1 cellular context compared by ENCODE assay signal in the genomic region with DNA sequence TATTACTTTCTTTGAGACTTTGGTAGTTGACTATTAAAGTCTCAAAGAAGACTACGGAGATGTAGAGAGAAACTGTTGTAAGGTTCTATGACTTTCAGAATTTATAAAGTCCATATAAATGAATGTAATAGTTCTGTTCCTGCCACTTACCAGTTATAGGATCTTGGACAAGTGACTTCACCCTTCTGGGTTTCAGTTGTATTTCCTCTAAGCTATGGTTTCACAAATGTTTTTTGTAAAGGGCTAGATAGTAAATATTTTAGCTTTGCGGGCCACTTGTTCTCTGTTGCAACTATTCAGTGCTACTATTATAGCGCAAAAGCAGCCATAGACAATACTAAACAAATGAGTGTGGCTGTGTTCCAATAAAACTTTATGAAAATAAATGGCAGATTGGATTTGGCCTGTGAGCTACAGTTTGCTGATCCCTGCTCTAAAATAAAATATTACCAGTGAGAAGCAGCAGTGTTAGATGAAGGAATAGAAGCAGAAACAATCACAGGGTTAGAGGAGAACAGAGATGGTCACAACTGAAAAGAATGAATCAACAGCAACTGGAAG.
A peak's percentile ranks its signal among the peaks of the same experiment; 100 is the strongest.
TF ChIP-seq lines count a peak whose summit lies in the region.

No MANE protein-coding gene starts in this region.

TF ChIP-seq in K562, 482 proteins besides CTCF, POLR2A, EP300 and RAD21:
- TF ChIP-seq ZNF76 (CRISPR knock-in tag; IDR thresholded peaks at IDR 0.05; ENCODE audit: borderline replicate concordance): no peak
- TF ChIP-seq, protein P1, sequence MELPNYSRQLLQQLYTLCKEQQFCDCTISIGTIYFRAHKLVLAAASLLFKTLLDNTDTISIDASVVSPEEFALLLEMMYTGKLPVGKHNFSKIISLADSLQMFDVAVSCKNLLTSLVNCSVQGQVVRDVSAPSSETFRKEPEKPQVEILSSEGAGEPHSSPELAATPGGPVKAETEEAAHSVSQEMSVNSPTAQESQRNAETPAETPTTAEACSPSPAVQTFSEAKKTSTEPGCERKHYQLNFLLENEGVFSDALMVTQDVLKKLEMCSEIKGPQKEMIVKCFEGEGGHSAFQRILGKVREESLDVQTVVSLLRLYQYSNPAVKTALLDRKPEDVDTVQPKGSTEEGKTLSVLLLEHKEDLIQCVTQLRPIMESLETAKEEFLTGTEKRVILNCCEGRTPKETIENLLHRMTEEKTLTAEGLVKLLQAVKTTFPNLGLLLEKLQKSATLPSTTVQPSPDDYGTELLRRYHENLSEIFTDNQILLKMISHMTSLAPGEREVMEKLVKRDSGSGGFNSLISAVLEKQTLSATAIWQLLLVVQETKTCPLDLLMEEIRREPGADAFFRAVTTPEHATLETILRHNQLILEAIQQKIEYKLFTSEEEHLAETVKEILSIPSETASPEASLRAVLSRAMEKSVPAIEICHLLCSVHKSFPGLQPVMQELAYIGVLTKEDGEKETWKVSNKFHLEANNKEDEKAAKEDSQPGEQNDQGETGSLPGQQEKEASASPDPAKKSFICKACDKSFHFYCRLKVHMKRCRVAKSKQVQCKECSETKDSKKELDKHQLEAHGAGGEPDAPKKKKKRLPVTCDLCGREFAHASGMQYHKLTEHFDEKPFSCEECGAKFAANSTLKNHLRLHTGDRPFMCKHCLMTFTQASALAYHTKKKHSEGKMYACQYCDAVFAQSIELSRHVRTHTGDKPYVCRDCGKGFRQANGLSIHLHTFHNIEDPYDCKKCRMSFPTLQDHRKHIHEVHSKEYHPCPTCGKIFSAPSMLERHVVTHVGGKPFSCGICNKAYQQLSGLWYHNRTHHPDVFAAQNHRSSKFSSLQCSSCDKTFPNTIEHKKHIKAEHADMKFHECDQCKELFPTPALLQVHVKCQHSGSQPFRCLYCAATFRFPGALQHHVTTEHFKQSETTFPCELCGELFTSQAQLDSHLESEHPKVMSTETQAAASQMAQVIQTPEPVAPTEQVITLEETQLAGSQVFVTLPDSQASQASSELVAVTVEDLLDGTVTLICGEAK (IDR thresholded peaks at IDR 0.05): peak; percentile 63; the same call in 1 of the 2 replicates
- TF ChIP-seq, protein P1 (CRISPR knock-in tag; IDR thresholded peaks at IDR 0.05): no peak
